ENCODE assay signal across 19 cellular contexts in the genomic region with DNA sequence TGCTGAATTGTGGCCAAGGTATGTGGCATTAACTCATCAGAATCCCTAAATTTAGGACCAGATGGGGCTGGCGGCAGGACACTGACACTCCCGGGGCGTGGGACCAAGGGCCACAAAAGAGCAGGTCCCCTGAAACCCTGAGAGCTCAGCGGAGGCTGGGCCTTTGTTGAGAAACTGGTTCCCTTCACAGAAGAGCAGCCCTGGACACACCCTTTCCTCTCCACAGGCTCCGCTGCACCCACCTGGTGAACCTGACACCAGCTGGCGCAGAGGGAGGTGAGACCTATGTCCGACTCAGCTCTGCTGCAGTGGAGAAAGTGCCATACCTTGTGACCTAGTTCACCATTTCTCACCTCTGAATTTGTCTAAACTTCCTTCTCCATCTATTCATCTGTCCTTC.
DNase-seq lines count a peak whose midpoint lies in the region; ATAC-seq and TF ChIP-seq lines count a peak whose summit lies in the region.
"Had no signal": no experiment of that assay in that cellular context is flagged by ENCODE, and none has a peak within 500 bp of the region (broad histone marks: within the 10 kb centered on the region; RNA-seq: fewer than 3 reads in every experiment).

No MANE protein-coding gene starts in this region.

- H3K23me2 ChIP-seq in H9 (ENCODE audit: insufficient read length, low read depth, low read length, poor library complexity, severe bottlenecking) = no peaks in the 10 kb centered on the region

- no peak overlapping the region for H2BK12ac ChIP-seq in H9 (ENCODE audit: insufficient read length, low read depth, low read length)

- H2BK20ac ChIP-seq in H9 (ENCODE audit: low read depth, low read length, poor library complexity, severe bottlenecking) = no peak overlapping the region

- no peak overlapping the region for H3K4me3 ChIP-seq in OCI-LY7 (ENCODE audit: low read depth, low read length, poor library complexity, severe bottlenecking)
- H3K4me3 ChIP-seq in stomach = no peak overlapping the region
- H3K4me3 ChIP-seq: BLaER1, GM23338 had no signal

- no peaks in the 10 kb centered on the region for H3K9me2 ChIP-seq in OCI-LY7 (ENCODE audit: insufficient read depth, low read length)

- H3K36me3 ChIP-seq in OCI-LY7 (ENCODE audit: insufficient read depth, low read length) = no peaks in the 10 kb centered on the region
- H3K36me3 ChIP-seq in stomach = no peaks in the 10 kb centered on the region

- H3K27ac Mint-ChIP-seq in H9 = no peak overlapping the region
- H3K27ac Mint-ChIP-seq: CD8-positive, alpha-beta T cell; GM23338 had no signal

- peaks cover 0 to 5% (median 0%) of the 10 kb centered on the region in 3 donors for H3K27me3 ChIP-seq in stomach
- no peaks in the 10 kb centered on the region for H3K27me3 ChIP-seq in H9 (ENCODE audit: insufficient read depth, low read length)
- H3K27me3 ChIP-seq: BLaER1 had no signal

- H3K18ac ChIP-seq in H9 (ENCODE audit: insufficient read length, low read depth, low read length) = no peak overlapping the region

- H3K79me2 ChIP-seq in OCI-LY7 (ENCODE audit: insufficient read depth, low read depth, low read length) (no peaks in the 10 kb centered on the region), H9 (ENCODE audit: insufficient read depth, low read length) (no peaks in the 10 kb centered on the region)

- peak; percentile 1 for DNase-seq in NCI-H510A treated with DMSO at 0.1 percent for 48 hours (lab: John Stamatoyannopoulos, UW)
- DNase-seq in NCI-H510A (lab: John Stamatoyannopoulos, UW) = no peak
- DNase-seq in OCI-LY7 (ENCODE audit: low spot score) = peak; percentile 30
- DNase-seq in left lobe of liver (ENCODE audit: low spot score) = peak; percentile 35
- DNase-seq in stomach = peak; percentile 20
- no peak for DNase-seq in H9
- DNase-seq: CD8-positive, alpha-beta T cell; DMS79; KG1; NCI-H146; NCI-H2081; NCI-H2227 treated with DMSO at 0.1 percent for 48 hours; NCI-H774 had no signal

- no peak for TF ChIP-seq POLR2A in stomach (IDR thresholded peaks at IDR 0.05)

- H2BK15ac ChIP-seq in H9 (ENCODE audit: low read depth, low read length) = no peak overlapping the region

- H3K23ac ChIP-seq in H9 (ENCODE audit: insufficient read length, low read depth, low read length) = no peak overlapping the region

- H2AFZ ChIP-seq in OCI-LY7 (ENCODE audit: low read length) = no peak overlapping the region
- no peak overlapping the region for H2AFZ ChIP-seq in H9 (ENCODE audit: low read length)
- H2AFZ ChIP-seq: GM23338 had no signal

- CTCF ChIA-PET in OCI-LY7 (lab: Charles Lee; ENCODE audit: unreplicated experiment) = no interaction called here

- H3K36me3 Mint-ChIP-seq in H9 (ENCODE audit: insufficient read depth in 1 of 3, low read depth in 3 of 3) = peaks cover 2 to 15% (median 4%) of the 10 kb centered on the region in 3 experiments; a peak in 5 of 7 replicates
- H3K36me3 Mint-ChIP-seq: CD8-positive, alpha-beta T cell had no signal

- H3K79me1 ChIP-seq in H9 (ENCODE audit: insufficient read depth, low read depth, low read length, poor library complexity, severe bottlenecking) = no peaks in the 10 kb centered on the region

- no peak overlapping the region for H2AK5ac ChIP-seq in H9 (ENCODE audit: insufficient read length, low read length)

- no peak overlapping the region for H3K4ac ChIP-seq in H9 (ENCODE audit: low read depth, low read length)

- no TSS peak for BruUV-seq in OCI-LY7 (replicated peaks; lab: Mats Ljungman, UMichigan)

- no peak overlapping the region for H2BK5ac ChIP-seq in H9 (ENCODE audit: insufficient read length, low read length)

- no peak overlapping the region for H4K8ac ChIP-seq in H9 (replicated peaks; ENCODE audit: insufficient read length, low read depth, low read length)

- no peaks in the 10 kb centered on the region for H3K4me1 ChIP-seq in OCI-LY7 (ENCODE audit: insufficient read depth, low read length, poor library complexity, severe bottlenecking)
- H3K4me1 ChIP-seq in stomach = no peaks in the 10 kb centered on the region
- H3K4me1 ChIP-seq in H9 (ENCODE audit: insufficient read depth, low read length) = no peaks in the 10 kb centered on the region

- POLR2A ChIA-PET in OCI-LY7 (lab: Charles Lee) = no interaction called here

- H4K91ac ChIP-seq in H9 (ENCODE audit: insufficient read length, low read depth, low read length) = no peak overlapping the region

- no peak for TF ChIP-seq CTCF in OCI-LY7 (conservative IDR thresholded peaks at IDR 0.05; ENCODE audit: low read length)
- no peak for TF ChIP-seq CTCF in stomach (IDR thresholded peaks at IDR 0.05)
- TF ChIP-seq CTCF in H9 (conservative IDR thresholded peaks at IDR 0.05) = no peak

- no peaks in the 10 kb centered on the region for H4K20me1 ChIP-seq in OCI-LY7 (ENCODE audit: insufficient read depth, low read length)
- H4K20me1 ChIP-seq in H9 (ENCODE audit: control insufficient read depth, insufficient read depth, insufficient read length) = no peaks in the 10 kb centered on the region

- peaks cover 26 to 30% of the 10 kb centered on the region in 2 experiments for H3K9me3 Mint-ChIP-seq in H9
- H3K9me3 Mint-ChIP-seq: CD8-positive, alpha-beta T cell had no signal

- H3K27me3 Mint-ChIP-seq in H9 (ENCODE audit: low read depth) = peaks cover 30% of the 10 kb centered on the region

- no peaks in the 10 kb centered on the region for H3K4me1 Mint-ChIP-seq in H9
- H3K4me1 Mint-ChIP-seq: GM23338 had no signal

- H4K5ac ChIP-seq in H9 (ENCODE audit: insufficient read length, low read depth, low read length) = no peak overlapping the region

- no peak overlapping the region for H3T11ph ChIP-seq in H9 (ENCODE audit: low read length)

- H3K56ac ChIP-seq in H9 (ENCODE audit: insufficient read length, low read depth, low read length) = no peak overlapping the region

- H3K27ac ChIP-seq in OCI-LY7 (ENCODE audit: low read depth, low read length, poor library complexity, severe bottlenecking) (no peak overlapping the region), stomach (no peak overlapping the region), H9 (ENCODE audit: insufficient read length, low read depth, low read length) (no peak overlapping the region)
- H3K27ac ChIP-seq: BLaER1 had no signal

- H3K4me2 ChIP-seq in OCI-LY7 (ENCODE audit: low read length) = no peak overlapping the region
- no peak overlapping the region for H3K4me2 ChIP-seq in H9 (ENCODE audit: insufficient read depth, insufficient read length, low read length)
- H3K4me2 ChIP-seq: BLaER1, GM23338 had no signal

- H2BK120ac ChIP-seq in H9 (ENCODE audit: low read depth, low read length, poor library complexity, severe bottlenecking) = no peak overlapping the region

- H3K14ac ChIP-seq in H9 (ENCODE audit: insufficient read depth, low read length) = no peak overlapping the region

- H3K9ac ChIP-seq in H9 (ENCODE audit: extremely low read depth, insufficient read length, low read length) = no peak overlapping the region
- H3K9ac ChIP-seq: BLaER1 had no signal

- ATAC-seq in left lobe of liver = no peak
- no peak for ATAC-seq in GM18502 (IDR thresholded peaks at IDR 0.05; ENCODE audit: poor library complexity, unreplicated experiment)
- no peak for ATAC-seq in GM21786 (IDR thresholded peaks at IDR 0.05; ENCODE audit: unreplicated experiment)
- ATAC-seq: CD8-positive, alpha-beta T cell; GM23338; Panc1; Right ventricle myocardium inferior had no signal

- no peak overlapping the region for H3K4me3 Mint-ChIP-seq in H9
- H3K4me3 Mint-ChIP-seq: CD8-positive, alpha-beta T cell; GM23338 had no signal

- intact Hi-C loops in OCI-LY7 (cut with micrococcal nuclease; ENCODE audit: unreplicated experiment) (no loop called here), stomach (cut with DNase I; ENCODE audit: low total_unique reads) (no loop called here)

- 27 to 75% (median 56%) methylated on average over 6 to 7 of the region's 7 CpGs for WGBS in stomach, 5 donors
- WGBS in H9 (ENCODE audit: extremely low coverage, insufficient read length, low lambda C conversion rate) = no CpG with 5 or more reads among the region's 7 CpGs

- no peaks in the 10 kb centered on the region for H3K9me3 ChIP-seq in OCI-LY7 (ENCODE audit: low read length)
- no peaks in the 10 kb centered on the region for H3K9me3 ChIP-seq in stomach
- H3K9me3 ChIP-seq in H9 (ENCODE audit: control insufficient read depth, low read depth, low read length) = no peaks in the 10 kb centered on the region

- TF ChIP-seq EP300 in stomach (IDR thresholded peaks at IDR 0.05) = no peak

Comparison
In these comparisons a context has a peak if more than half of its experiments do, and no peak if none do; other contexts are left out.
1. DNase-seq: peak in NCI-H510A treated with DMSO at 0.1 percent for 48 hours (single experiment), OCI-LY7 (single experiment), left lobe of liver (single experiment) and stomach (single experiment); none in NCI-H510A (single experiment) and H9 (single experiment).